Comparison of ENCODE assay signal across 21 cellular contexts in genomic region chr20:35297153-35297552, GRCh38. TPM values are rescaled to one million over a fixed set of nuclear protein-coding genes. Genes with fewer than 3 reads are reported as not detected.
DNase-seq lines count a peak whose midpoint lies in the region; ATAC-seq and TF ChIP-seq lines count a peak whose summit lies in the region.
"Had no signal": no experiment of that assay in that cellular context is flagged by ENCODE, and none has a peak within 500 bp of the region (broad histone marks: within the 10 kb centered on the region; RNA-seq: fewer than 3 reads in every experiment).

No MANE protein-coding gene starts in this region.

- DNase-seq in GM03348 (ENCODE audit: low spot score) (peak; percentile 37), OCI-M1 (lab: John Stamatoyannopoulos, UW) (peak; percentile 47), chondrocyte (ENCODE audit: low spot score) (peak; percentile 75), mucosa of descending colon (peak in 1 of 3 donors; percentile 36), thyroid gland (no peak), NCI-H1105 (lab: John Stamatoyannopoulos, UW) (no peak), GOT3 (lab: John Stamatoyannopoulos, UW) (no peak)
- DNase-seq: activated B cell treated with CpG ODN at 0.5 μM for 24 hours, cerebellar nuclear complex, KG1, NCI-H446 had no signal

- H3K4me1 ChIP-seq in mucosa of descending colon (ENCODE audit: low read depth): no peaks in the 10 kb centered on the region
- no peaks in the 10 kb centered on the region for H3K4me1 ChIP-seq in thyroid gland
- H3K4me1 ChIP-seq: adrenal gland, neural progenitor cell had no signal

- 50 to 60% methylated on average over 6 to 7 of the region's 8 CpGs for WGBS in thyroid gland, 2 donors

- H3K27ac ChIP-seq in thyroid gland: no peak overlapping the region
- H3K27ac ChIP-seq: adrenal gland, C4-2B, neural progenitor cell had no signal

- no peaks in the 10 kb centered on the region for H3K27me3 ChIP-seq in thyroid gland
- H3K27me3 ChIP-seq: adrenal gland, neural progenitor cell had no signal

- TF ChIP-seq POLR2A in thyroid gland (IDR thresholded peaks at IDR 0.05): no peak

- H3K9me3 ChIP-seq in mucosa of descending colon: no peaks in the 10 kb centered on the region
- H3K9me3 ChIP-seq in thyroid gland: no peaks in the 10 kb centered on the region
- H3K9me3 ChIP-seq: adrenal gland had no signal

- intact Hi-C loops in mucosa of descending colon (cut with DNase I, micrococcal nuclease): no loop called here
- intact Hi-C loops in thyroid gland (cut with DNase I): no loop called here

- no peak for TF ChIP-seq CTCF in chondrocyte (IDR thresholded peaks at IDR 0.05)
- no peak for TF ChIP-seq CTCF in mucosa of descending colon (IDR thresholded peaks at IDR 0.05)
- TF ChIP-seq CTCF in thyroid gland (IDR thresholded peaks at IDR 0.05): no peak

- peak; percentile 49 for ATAC-seq in mucosa of descending colon
- no peak for ATAC-seq in HG02678 (IDR thresholded peaks at IDR 0.05; ENCODE audit: unreplicated experiment)

- H3K36me3 ChIP-seq in mucosa of descending colon (ENCODE audit: low read depth): no peaks in the 10 kb centered on the region
- H3K36me3 ChIP-seq in thyroid gland: no peaks in the 10 kb centered on the region
- H3K36me3 ChIP-seq: adrenal gland, neural progenitor cell had no signal

- H3K4me3 Mint-ChIP-seq in chondrocyte (ENCODE audit: unreplicated experiment): no peak overlapping the region
- H3K4me3 Mint-ChIP-seq: activated B cell treated with CpG ODN at 0.5 μM for 24 hours, neural progenitor cell had no signal

- H3K4me3 ChIP-seq in mucosa of descending colon (no peak overlapping the region), thyroid gland (replicated peaks in 1 of 3) (no peak overlapping the region)
- H3K4me3 ChIP-seq: adrenal gland, neural progenitor cell had no signal

- no peak overlapping the region for H3K27ac Mint-ChIP-seq in chondrocyte (ENCODE audit: unreplicated experiment)
- H3K27ac Mint-ChIP-seq: activated B cell treated with CpG ODN at 0.5 μM for 24 hours; activated T-helper 2 cell treated with anti-CD3 and anti-CD28 coated beads, Interferon-gamma antibody, Interleukin-2, Interleukin-4, amounts not matched to agents 10 μg/mL and 5 μg/mL and 100 μg/mL, durations not matched to agents 14 hours and 24 hours and 36 hours; neural progenitor cell had no signal

- no peaks in the 10 kb centered on the region for H3K9me3 Mint-ChIP-seq in chondrocyte (ENCODE audit: low read depth)
- H3K9me3 Mint-ChIP-seq: activated B cell treated with CpG ODN at 0.5 μM for 24 hours; activated T-helper 2 cell treated with anti-CD3 and anti-CD28 coated beads, Interferon-gamma antibody, Interleukin-2, Interleukin-4, amounts not matched to agents 10 μg/mL and 5 μg/mL and 100 μg/mL, durations not matched to agents 14 hours and 24 hours and 36 hours; neural progenitor cell had no signal

- H3K4me1 Mint-ChIP-seq in chondrocyte (ENCODE audit: low read depth): peaks cover 11% of the 10 kb centered on the region
- H3K4me1 Mint-ChIP-seq: activated B cell treated with CpG ODN at 0.5 μM for 24 hours, neural progenitor cell had no signal

- H3K36me3 Mint-ChIP-seq in chondrocyte (ENCODE audit: low read depth): no peaks in the 10 kb centered on the region

- H3K27me3 Mint-ChIP-seq in chondrocyte (ENCODE audit: low read depth): no peaks in the 10 kb centered on the region

RNA-seq across cellular contexts. Expression of gene FAM83C, which starts 4.9 kb away (rescaled TPM):
- total RNA-seq in chondrocyte: not detected in 3 replicates
- total RNA-seq in mucosa of descending colon: under 1 TPM in 2 of 3 donors, not detected in 1; 0.13 to 0.41 TPM
- not detected for total RNA-seq in thyroid gland
- total RNA-seq: activated B cell treated with CpG ODN at 0.5 μM for 24 hours; activated CD8-positive, alpha-beta memory T cell treated with anti-CD3 and anti-CD28 coated beads for 36 hours; activated T-helper 2 cell treated with anti-CD3 and anti-CD28 coated beads, Interferon-gamma antibody, Interleukin-2, Interleukin-4, amounts not matched to agents 10 μg/mL and 5 μg/mL and 100 μg/mL, durations not matched to agents 14 hours and 24 hours and 36 hours; adrenal gland; G401; glomerular endothelial cell; right cardiac atrium; temporal lobe had no signal

RNA-seq across cellular contexts. Expression of gene EIF6, which starts 12.6 kb away (rescaled TPM):
- total RNA-seq in chondrocyte: 117 to 125 TPM (median 123 TPM) in 3 replicates
- total RNA-seq in mucosa of descending colon: 100 to 1,000 TPM; 105 to 206 (median 182) TPM
- total RNA-seq in thyroid gland: 10 to 100 TPM; 30.3 to 94.2 (median 65.7) TPM

RNA-seq across cellular contexts. Expression of gene MMP24OS, which starts 19.2 kb away (rescaled TPM):
- total RNA-seq in chondrocyte (89.8 to 94.6 TPM (median 91.5 TPM) in 3 replicates), mucosa of descending colon (100 to 1,000 TPM in 2 of 3 donors, 10 to 100 TPM in 1; 90.9 to 156 (median 124) TPM), thyroid gland (10 to 100 TPM; 18.3 to 40.3 (median 28.8) TPM)

Comparison
In these comparisons a context has a peak if more than half of its experiments do, and no peak if none do; other contexts are left out.
1. DNase-seq: peak in GM03348 (single experiment), OCI-M1 (single experiment) and chondrocyte (single experiment); none in thyroid gland (0 of 2), NCI-H1105 (single experiment) and GOT3 (single experiment).